Comparison of ENCODE assay signal across 1 cellular context in the genomic region with DNA sequence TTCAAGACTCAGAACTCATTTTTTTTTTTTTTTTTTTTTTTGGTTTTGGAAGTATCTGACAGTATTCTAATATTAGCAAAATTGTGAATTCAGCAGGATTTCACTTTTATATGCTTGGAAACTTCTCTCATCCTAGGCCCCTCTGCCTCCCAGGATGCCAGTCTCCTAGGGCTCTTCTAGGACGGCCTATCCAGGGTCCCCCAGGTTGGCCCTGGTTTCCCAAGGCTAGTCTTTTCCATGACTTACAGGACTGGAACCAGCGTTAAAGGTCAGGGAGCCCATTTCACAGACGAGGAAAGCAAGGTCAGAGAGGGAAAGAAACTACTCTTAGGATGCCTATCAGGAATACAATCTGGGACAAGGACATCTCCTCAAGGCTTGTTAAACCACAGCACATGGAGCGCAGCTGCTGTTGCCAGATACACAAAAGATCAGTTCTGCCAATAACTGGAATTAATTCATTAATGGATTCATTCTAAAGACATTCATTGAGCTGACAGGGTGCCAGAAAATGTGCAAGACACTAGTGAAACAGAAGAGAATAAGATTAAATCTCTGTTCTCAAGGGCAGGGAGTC.
TF ChIP-seq lines count a peak whose summit lies in the region.

No MANE protein-coding gene starts in this region.

TF ChIP-seq in HCT116, 20 proteins besides CTCF, POLR2A, EP300 and RAD21 (continued from another document):
- TF ChIP-seq REST (IDR thresholded peaks at IDR 0.05; ENCODE audit: low read depth) (no peak), SIN3A (IDR thresholded peaks at IDR 0.05; ENCODE audit: low read depth) (no peak), CBX3 (IDR thresholded peaks at IDR 0.05; ENCODE audit: low read depth) (no peak), JUND (IDR thresholded peaks at IDR 0.05) (no peak), ZFX (IDR thresholded peaks at IDR 0.05) (no peak), ATF3 (IDR thresholded peaks at IDR 0.05) (no peak), FOSL1 (IDR thresholded peaks at IDR 0.05; ENCODE audit: low read depth) (no peak), ZNF274 (IDR thresholded peaks at IDR 0.05; ENCODE audit: low read depth, low read length) (no peak), ELF1 (IDR thresholded peaks at IDR 0.05; ENCODE audit: borderline replicate concordance, low read depth) (no peak), TCF7L2 (IDR thresholded peaks at IDR 0.05; ENCODE audit: borderline replicate concordance, extremely low read depth, insufficient read depth, insufficient read length) (no peak), EZH2phosphoT487 (IDR thresholded peaks at IDR 0.05; ENCODE audit: borderline replicate concordance) (no peak)
- TF ChIP-seq, protein P1, sequence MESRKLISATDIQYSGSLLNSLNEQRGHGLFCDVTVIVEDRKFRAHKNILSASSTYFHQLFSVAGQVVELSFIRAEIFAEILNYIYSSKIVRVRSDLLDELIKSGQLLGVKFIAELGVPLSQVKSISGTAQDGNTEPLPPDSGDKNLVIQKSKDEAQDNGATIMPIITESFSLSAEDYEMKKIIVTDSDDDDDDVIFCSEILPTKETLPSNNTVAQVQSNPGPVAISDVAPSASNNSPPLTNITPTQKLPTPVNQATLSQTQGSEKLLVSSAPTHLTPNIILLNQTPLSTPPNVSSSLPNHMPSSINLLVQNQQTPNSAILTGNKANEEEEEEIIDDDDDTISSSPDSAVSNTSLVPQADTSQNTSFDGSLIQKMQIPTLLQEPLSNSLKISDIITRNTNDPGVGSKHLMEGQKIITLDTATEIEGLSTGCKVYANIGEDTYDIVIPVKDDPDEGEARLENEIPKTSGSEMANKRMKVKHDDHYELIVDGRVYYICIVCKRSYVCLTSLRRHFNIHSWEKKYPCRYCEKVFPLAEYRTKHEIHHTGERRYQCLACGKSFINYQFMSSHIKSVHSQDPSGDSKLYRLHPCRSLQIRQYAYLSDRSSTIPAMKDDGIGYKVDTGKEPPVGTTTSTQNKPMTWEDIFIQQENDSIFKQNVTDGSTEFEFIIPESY (IDR thresholded peaks at IDR 0.05; ENCODE audit: extremely low read depth, insufficient replicate concordance, low read length): no peak
- TF ChIP-seq, protein P2, sequence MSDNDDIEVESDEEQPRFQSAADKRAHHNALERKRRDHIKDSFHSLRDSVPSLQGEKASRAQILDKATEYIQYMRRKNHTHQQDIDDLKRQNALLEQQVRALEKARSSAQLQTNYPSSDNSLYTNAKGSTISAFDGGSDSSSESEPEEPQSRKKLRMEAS (IDR thresholded peaks at IDR 0.05): no peak
TF ChIP-seq in HCT116: peak in this region for 0.
